10 cellular contexts compared by ENCODE assay signal in the genomic region with DNA sequence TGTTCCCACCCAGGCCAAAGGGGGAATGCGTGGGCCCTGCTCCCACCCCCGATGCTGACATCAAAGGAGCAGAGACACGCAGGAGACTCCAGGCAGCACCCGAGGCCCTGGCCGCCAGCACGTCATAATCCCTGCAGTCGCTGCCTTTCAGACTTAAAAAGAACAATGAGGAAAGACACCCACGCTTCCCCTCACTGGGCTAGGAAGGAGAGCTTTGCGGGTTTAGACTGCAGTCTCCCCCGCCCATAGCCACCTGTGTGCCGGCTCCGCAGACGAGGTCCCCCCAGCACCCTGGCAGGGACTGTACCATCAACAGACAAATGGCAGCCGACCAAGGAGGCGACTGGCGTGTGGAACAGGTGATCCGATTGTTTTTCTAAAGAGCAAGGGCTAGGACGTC. TPM values are rescaled to one million over a fixed set of nuclear protein-coding genes. Genes with fewer than 3 reads are reported as not detected.
DNase-seq lines count a peak whose midpoint lies in the region; ATAC-seq, FAIRE-seq and TF ChIP-seq lines count a peak whose summit lies in the region.
"Had no signal": no experiment of that assay in that cellular context is flagged by ENCODE, and none has a peak within 500 bp of the region (broad histone marks: within the 10 kb centered on the region; RNA-seq: fewer than 3 reads in every experiment).

No MANE protein-coding gene starts in this region.

- H3K4me3 Mint-ChIP-seq in activated CD8-positive, alpha-beta T cell treated with anti-CD3 and anti-CD28 coated beads for 36 hours: peak overlapping the region; percentile 59

- no peak overlapping the region for H3K27ac Mint-ChIP-seq in activated CD8-positive, alpha-beta T cell treated with anti-CD3 and anti-CD28 coated beads for 36 hours

- no peak for FAIRE-seq in GM12892 (lab: Jason Lieb, UNC)

- H3K27me3 Mint-ChIP-seq in activated CD8-positive, alpha-beta T cell treated with anti-CD3 and anti-CD28 coated beads for 36 hours: peaks cover 32% of the 10 kb centered on the region

- peaks cover 0 to 5% (median 0%) of the 10 kb centered on the region in 4 donors for H3K36me3 ChIP-seq in esophagus muscularis mucosa

- POLR2A ChIA-PET in activated CD8-positive, alpha-beta T cell treated with anti-CD3 and anti-CD28 coated beads for 36 hours (lab: Charles Lee): no interaction called here

- no peaks in the 10 kb centered on the region for H3K9me3 ChIP-seq in esophagus muscularis mucosa
- H3K9me3 ChIP-seq: mucosa of descending colon had no signal

- peak; percentile 29 to 39 for DNase-seq in activated CD4-positive, alpha-beta T cell treated with anti-CD3 and anti-CD28 coated beads for 4 hours
- DNase-seq in activated CD4-positive, alpha-beta T cell treated with anti-CD3 and anti-CD28 coated beads for 1 hour: no peak
- peak; percentile 72 for DNase-seq in activated CD8-positive, alpha-beta T cell treated with anti-CD3 and anti-CD28 coated beads for 36 hours
- no peak for DNase-seq in esophagus muscularis mucosa (ENCODE audit: extremely low spot score)
- peak; percentile 14 for DNase-seq in stimulated activated CD4-positive, alpha-beta T cell treated with anti-CD3 and anti-CD28 coated beads, Interleukin-4, amount 100 ng/mL, for 1 hour
- no peak for DNase-seq in GM12892 (ENCODE audit: insufficient read length)
- DNase-seq in effector CD4-positive, alpha-beta T cell: no peak
- DNase-seq: mucosa of descending colon, SIG-M5 had no signal

- TF ChIP-seq EP300 in esophagus muscularis mucosa (IDR thresholded peaks at IDR 0.05): no peak

- 76% methylated on average over 9 of the region's 18 CpGs for WGBS in esophagus muscularis mucosa

- H3K4me3 ChIP-seq in esophagus muscularis mucosa: peak overlapping the region in 3 of 4 donors; percentile 62 to 69 (median 64)
- H3K4me3 ChIP-seq: mucosa of descending colon had no signal

- peak; percentile 82 for ATAC-seq in activated CD8-positive, alpha-beta T cell treated with anti-CD3 and anti-CD28 coated beads for 36 hours
- ATAC-seq in GM21825 (IDR thresholded peaks at IDR 0.05; ENCODE audit: unreplicated experiment): no peak

- H3K9me3 Mint-ChIP-seq in activated CD8-positive, alpha-beta T cell treated with anti-CD3 and anti-CD28 coated beads for 36 hours: no peaks in the 10 kb centered on the region

- no peak overlapping the region for H3K27ac ChIP-seq in esophagus muscularis mucosa (replicated peaks in 1 of 4)

- H3K4me1 ChIP-seq in esophagus muscularis mucosa: peaks cover 30 to 63% (median 61%) of the 10 kb centered on the region in 4 donors

- peaks cover 17% of the 10 kb centered on the region for H3K4me1 Mint-ChIP-seq in activated CD8-positive, alpha-beta T cell treated with anti-CD3 and anti-CD28 coated beads for 36 hours (ENCODE audit: low read depth)

- no peaks in the 10 kb centered on the region for H3K27me3 ChIP-seq in esophagus muscularis mucosa

- intact Hi-C loops in activated CD8-positive, alpha-beta T cell treated with anti-CD3 and anti-CD28 coated beads for 36 hours (cut with micrococcal nuclease): no loop called here
- intact Hi-C loops in esophagus muscularis mucosa (cut with DNase I): loop anchor here (10.0 kb wide), 1 partner anchor 363 kb away; no protein-coding TSS in a partner anchor

- H3K36me3 Mint-ChIP-seq in activated CD8-positive, alpha-beta T cell treated with anti-CD3 and anti-CD28 coated beads for 36 hours (ENCODE audit: low read depth): no peaks in the 10 kb centered on the region

- CTCF ChIA-PET in activated CD8-positive, alpha-beta T cell treated with anti-CD3 and anti-CD28 coated beads for 36 hours (lab: Charles Lee): no interaction called here

- no peak for TF ChIP-seq CTCF in activated CD8-positive, alpha-beta T cell treated with anti-CD3 and anti-CD28 coated beads for 36 hours (IDR thresholded peaks at IDR 0.05)
- TF ChIP-seq CTCF in esophagus muscularis mucosa (IDR thresholded peaks at IDR 0.05): no peak

- TF ChIP-seq POLR2A in esophagus muscularis mucosa (IDR thresholded peaks at IDR 0.05; ENCODE audit: low read depth): no peak
- no peak for TF ChIP-seq POLR2A in GM12892 (IDR thresholded peaks at IDR 0.05; ENCODE audit: low read depth, low read length)

RNA-seq across cellular contexts. Expression of a gene that starts 1.3 kb away (rescaled TPM):
- 1 to 10 TPM; 5.6 to 6.9 TPM for total RNA-seq in activated CD8-positive, alpha-beta T cell treated with anti-CD3 and anti-CD28 coated beads for 36 hours
- total RNA-seq in esophagus muscularis mucosa: 10 to 100 TPM; 54.0 to 69.1 (median 61.6) TPM
- polyA plus RNA-seq in GM12892 (2012; ENCODE audit: missing spikeins): not detected

Comparison
In these comparisons a context has a peak if more than half of its experiments do, and no peak if none do; other contexts are left out.
1. DNase-seq: peak in activated CD4-positive, alpha-beta T cell treated with anti-CD3 and anti-CD28 coated beads for 4 hours (2 of 2), activated CD8-positive, alpha-beta T cell treated with anti-CD3 and anti-CD28 coated beads for 36 hours (single experiment) and stimulated activated CD4-positive, alpha-beta T cell treated with anti-CD3 and anti-CD28 coated beads, Interleukin-4, amount 100 ng/mL, for 1 hour (single experiment); none in activated CD4-positive, alpha-beta T cell treated with anti-CD3 and anti-CD28 coated beads for 1 hour (single experiment), esophagus muscularis mucosa (single experiment), GM12892 (single experiment) and effector CD4-positive, alpha-beta T cell (single experiment).
2. RNA of a gene that starts 1.3 kb away (total RNA-seq): 54.0 to 69.1 TPM in esophagus muscularis mucosa; 5.6 to 6.9 TPM in activated CD8-positive, alpha-beta T cell treated with anti-CD3 and anti-CD28 coated beads for 36 hours; every median in the first group is over 4 times any median in the second.